In the genomic region with DNA sequence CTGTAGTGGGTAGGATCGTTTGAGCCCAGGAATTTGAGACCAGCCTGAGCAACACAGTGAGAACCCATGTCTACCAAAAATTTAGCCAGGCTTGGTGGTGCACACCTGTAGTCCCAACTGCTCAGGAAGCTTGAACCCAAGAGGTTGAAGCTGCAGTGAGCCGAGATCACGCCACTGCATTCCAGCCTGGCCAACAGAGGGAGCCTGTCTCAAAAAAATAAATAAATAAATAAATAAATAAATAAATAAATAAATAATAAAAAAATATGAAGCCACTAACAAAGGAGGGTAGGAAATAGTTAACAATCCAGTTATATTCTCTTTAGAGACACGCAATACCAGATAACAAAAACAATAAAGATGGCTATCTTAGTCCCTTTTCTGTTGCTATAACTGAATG, we compare ENCODE assay signal across 1 cellular context.
TF ChIP-seq lines count a peak whose summit lies in the region.

No MANE protein-coding gene starts in this region.

TF ChIP-seq in HEK293, 187 proteins besides CTCF, POLR2A, EP300 and RAD21 (continued from another document):
- TF ChIP-seq HOXA7 (CRISPR knock-in tag; IDR thresholded peaks at IDR 0.05; ENCODE audit: borderline replicate concordance) (no peak), ZNF423 (tag by site-specific recombination; IDR thresholded peaks at IDR 0.05) (no peak), ZNF266 (tag by site-specific recombination; IDR thresholded peaks at IDR 0.05; ENCODE audit: low read depth) (peak; percentile 98), ZNF366 (tag by site-specific recombination; conservative IDR thresholded peaks at IDR 0.05) (peak; percentile 76), TCF7L2 (IDR thresholded peaks at IDR 0.05; ENCODE audit: borderline replicate concordance, low read depth, low read length) (no peak), ZNF560 (tag by site-specific recombination; IDR thresholded peaks at IDR 0.05; ENCODE audit: borderline replicate concordance) (peak; percentile 99), ZNF16 (tag by site-specific recombination; IDR thresholded peaks at IDR 0.05; ENCODE audit: low read depth) (peak; percentile 63; the same call in 1 of the 2 replicates), GLI4 (tag by site-specific recombination; IDR thresholded peaks at IDR 0.05) (no peak), ZNF394 (tag by site-specific recombination; IDR thresholded peaks at IDR 0.05; ENCODE audit: borderline replicate concordance) (peak; percentile 100), ZNF561 (tag by site-specific recombination; IDR thresholded peaks at IDR 0.05; ENCODE audit: borderline replicate concordance) (no peak), KLF8 (tag by site-specific recombination; IDR thresholded peaks at IDR 0.05) (0 out of 2 replicates have a peak, but pooled peaks have one; percentile 32), SP3 (tag by site-specific recombination; IDR thresholded peaks at IDR 0.05) (peak; percentile 68; the same call in 1 of the 2 replicates), ZNF777 (tag by site-specific recombination; IDR thresholded peaks at IDR 0.05; ENCODE audit: borderline replicate concordance) (no peak), ZNF623 (tag by site-specific recombination; IDR thresholded peaks at IDR 0.05) (peak; percentile 96)
- TF ChIP-seq, protein P1, sequence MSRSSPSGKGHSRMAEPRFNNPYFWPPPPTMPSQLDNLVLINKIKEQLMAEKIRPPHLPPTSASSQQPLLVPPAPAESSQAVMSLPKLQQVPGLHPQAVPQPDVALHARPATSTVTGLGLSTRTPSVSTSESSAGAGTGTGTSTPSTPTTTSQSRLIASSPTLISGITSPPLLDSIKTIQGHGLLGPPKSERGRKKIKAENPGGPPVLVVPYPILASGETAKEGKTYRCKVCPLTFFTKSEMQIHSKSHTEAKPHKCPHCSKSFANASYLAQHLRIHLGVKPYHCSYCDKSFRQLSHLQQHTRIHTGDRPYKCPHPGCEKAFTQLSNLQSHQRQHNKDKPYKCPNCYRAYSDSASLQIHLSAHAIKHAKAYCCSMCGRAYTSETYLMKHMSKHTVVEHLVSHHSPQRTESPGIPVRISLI (tag by site-specific recombination; IDR thresholded peaks at IDR 0.05) = 0 out of 2 replicates have a peak, but pooled peaks have one; percentile 63
- TF ChIP-seq, protein P2, sequence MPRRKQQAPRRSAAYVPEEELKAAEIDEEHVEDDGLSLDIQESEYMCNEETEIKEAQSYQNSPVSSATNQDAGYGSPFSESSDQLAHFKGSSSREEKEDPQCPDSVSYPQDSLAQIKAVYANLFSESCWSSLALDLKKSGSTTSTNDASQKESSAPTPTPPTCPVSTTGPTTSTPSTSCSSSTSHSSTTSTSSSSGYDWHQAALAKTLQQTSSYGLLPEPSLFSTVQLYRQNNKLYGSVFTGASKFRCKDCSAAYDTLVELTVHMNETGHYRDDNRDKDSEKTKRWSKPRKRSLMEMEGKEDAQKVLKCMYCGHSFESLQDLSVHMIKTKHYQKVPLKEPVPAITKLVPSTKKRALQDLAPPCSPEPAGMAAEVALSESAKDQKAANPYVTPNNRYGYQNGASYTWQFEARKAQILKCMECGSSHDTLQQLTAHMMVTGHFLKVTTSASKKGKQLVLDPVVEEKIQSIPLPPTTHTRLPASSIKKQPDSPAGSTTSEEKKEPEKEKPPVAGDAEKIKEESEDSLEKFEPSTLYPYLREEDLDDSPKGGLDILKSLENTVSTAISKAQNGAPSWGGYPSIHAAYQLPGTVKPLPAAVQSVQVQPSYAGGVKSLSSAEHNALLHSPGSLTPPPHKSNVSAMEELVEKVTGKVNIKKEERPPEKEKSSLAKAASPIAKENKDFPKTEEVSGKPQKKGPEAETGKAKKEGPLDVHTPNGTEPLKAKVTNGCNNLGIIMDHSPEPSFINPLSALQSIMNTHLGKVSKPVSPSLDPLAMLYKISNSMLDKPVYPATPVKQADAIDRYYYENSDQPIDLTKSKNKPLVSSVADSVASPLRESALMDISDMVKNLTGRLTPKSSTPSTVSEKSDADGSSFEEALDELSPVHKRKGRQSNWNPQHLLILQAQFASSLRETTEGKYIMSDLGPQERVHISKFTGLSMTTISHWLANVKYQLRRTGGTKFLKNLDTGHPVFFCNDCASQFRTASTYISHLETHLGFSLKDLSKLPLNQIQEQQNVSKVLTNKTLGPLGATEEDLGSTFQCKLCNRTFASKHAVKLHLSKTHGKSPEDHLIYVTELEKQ (tag by site-specific recombination; IDR thresholded peaks at IDR 0.05; ENCODE audit: borderline replicate concordance) = peak; percentile 47; the same call in 1 of the 2 replicates
- TF ChIP-seq, protein P3, sequence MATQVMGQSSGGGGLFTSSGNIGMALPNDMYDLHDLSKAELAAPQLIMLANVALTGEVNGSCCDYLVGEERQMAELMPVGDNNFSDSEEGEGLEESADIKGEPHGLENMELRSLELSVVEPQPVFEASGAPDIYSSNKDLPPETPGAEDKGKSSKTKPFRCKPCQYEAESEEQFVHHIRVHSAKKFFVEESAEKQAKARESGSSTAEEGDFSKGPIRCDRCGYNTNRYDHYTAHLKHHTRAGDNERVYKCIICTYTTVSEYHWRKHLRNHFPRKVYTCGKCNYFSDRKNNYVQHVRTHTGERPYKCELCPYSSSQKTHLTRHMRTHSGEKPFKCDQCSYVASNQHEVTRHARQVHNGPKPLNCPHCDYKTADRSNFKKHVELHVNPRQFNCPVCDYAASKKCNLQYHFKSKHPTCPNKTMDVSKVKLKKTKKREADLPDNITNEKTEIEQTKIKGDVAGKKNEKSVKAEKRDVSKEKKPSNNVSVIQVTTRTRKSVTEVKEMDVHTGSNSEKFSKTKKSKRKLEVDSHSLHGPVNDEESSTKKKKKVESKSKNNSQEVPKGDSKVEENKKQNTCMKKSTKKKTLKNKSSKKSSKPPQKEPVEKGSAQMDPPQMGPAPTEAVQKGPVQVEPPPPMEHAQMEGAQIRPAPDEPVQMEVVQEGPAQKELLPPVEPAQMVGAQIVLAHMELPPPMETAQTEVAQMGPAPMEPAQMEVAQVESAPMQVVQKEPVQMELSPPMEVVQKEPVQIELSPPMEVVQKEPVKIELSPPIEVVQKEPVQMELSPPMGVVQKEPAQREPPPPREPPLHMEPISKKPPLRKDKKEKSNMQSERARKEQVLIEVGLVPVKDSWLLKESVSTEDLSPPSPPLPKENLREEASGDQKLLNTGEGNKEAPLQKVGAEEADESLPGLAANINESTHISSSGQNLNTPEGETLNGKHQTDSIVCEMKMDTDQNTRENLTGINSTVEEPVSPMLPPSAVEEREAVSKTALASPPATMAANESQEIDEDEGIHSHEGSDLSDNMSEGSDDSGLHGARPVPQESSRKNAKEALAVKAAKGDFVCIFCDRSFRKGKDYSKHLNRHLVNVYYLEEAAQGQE (tag by site-specific recombination; IDR thresholded peaks at IDR 0.05) = peak; percentile 95
- TF ChIP-seq, protein P4, sequence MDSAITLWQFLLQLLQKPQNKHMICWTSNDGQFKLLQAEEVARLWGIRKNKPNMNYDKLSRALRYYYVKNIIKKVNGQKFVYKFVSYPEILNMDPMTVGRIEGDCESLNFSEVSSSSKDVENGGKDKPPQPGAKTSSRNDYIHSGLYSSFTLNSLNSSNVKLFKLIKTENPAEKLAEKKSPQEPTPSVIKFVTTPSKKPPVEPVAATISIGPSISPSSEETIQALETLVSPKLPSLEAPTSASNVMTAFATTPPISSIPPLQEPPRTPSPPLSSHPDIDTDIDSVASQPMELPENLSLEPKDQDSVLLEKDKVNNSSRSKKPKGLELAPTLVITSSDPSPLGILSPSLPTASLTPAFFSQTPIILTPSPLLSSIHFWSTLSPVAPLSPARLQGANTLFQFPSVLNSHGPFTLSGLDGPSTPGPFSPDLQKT (IDR thresholded peaks at IDR 0.05; ENCODE audit: borderline replicate concordance, low read depth, low read length) = no peak
TF ChIP-seq in HEK293: peak in this region for 77.
